Comparison of ENCODE assay signal across 8 cellular contexts in genomic region chr14:70809238-70810214, GRCh38. TPM values are rescaled to one million over a fixed set of nuclear protein-coding genes. Genes with fewer than 3 reads are reported as not detected.
DNase-seq lines count a peak whose midpoint lies in the region; ATAC-seq, FAIRE-seq and TF ChIP-seq lines count a peak whose summit lies in the region.

TSS of gene MAP3K9 (minus strand) at chr14:70809513. CDS start at chr14:70809171, 342 bp downstream.

- DNase-seq in CD4-positive, alpha-beta memory T cell, result peak; percentile 79 to 91 (median 82)
- peak; percentile 99 for DNase-seq in HK-2 (ENCODE audit: unreplicated experiment)
- DNase-seq in NCI-H82 treated with DMSO at 0.1 percent for 48 hours (lab: John Stamatoyannopoulos, UW; ENCODE audit: unreplicated experiment), result peak; percentile 92
- DNase-seq in activated CD8-positive, alpha-beta memory T cell treated with anti-CD3 and anti-CD28 coated beads for 24 hours, result peak; percentile 95
- peak; percentile 96 to 98 for DNase-seq in H1 (ENCODE audit: low read depth in 1 of 2, low spot score in 2 of 2)
- peak; percentile 84 for DNase-seq in midbrain (lab: John Stamatoyannopoulos, UW)
- DNase-seq in stimulated activated CD8-positive, alpha-beta memory T cell treated with anti-CD3 and anti-CD28 coated beads, Interleukin-15, amount 100 ng/mL, for 48 hours (ENCODE audit: low read depth in 2 of 2), result peak; percentile 93 to 94

- ATAC-seq in GM19455 (IDR thresholded peaks at IDR 0.05; ENCODE audit: unreplicated experiment), result peak; percentile 89

- no peaks in the 10 kb centered on the region for H3K9me3 ChIP-seq in CD4-positive, alpha-beta memory T cell (ENCODE audit: control insufficient read depth in 1 of 2, low read length in 2 of 2)
- H3K9me3 ChIP-seq in H1 (ENCODE audit: insufficient read depth in 2 of 2, low read depth in 1 of 2, low read length in 1 of 2), result no peaks in the 10 kb centered on the region

- no peaks in the 10 kb centered on the region for H3K9me3 Mint-ChIP-seq in CD4-positive, alpha-beta memory T cell

- H3K27me3 Mint-ChIP-seq in CD4-positive, alpha-beta memory T cell, result no peaks in the 10 kb centered on the region

- H3K4me3 ChIP-seq in CD4-positive, alpha-beta memory T cell (ENCODE audit: low read length in 2 of 2), result peak within 1 kb of the TSS; percentile 57 to 75
- H3K4me3 ChIP-seq in H1 (ENCODE audit: extremely low read depth in 1 of 4, insufficient read depth in 2 of 4, low read depth in 3 of 4, low read length in 4 of 4), result peak within 1 kb of the TSS; percentile 73 to 92 (median 81)

- H3K36me3 Mint-ChIP-seq in CD4-positive, alpha-beta memory T cell, result peaks cover 0 to 5% of the 10 kb centered on the region in 2 donors

- H3K4me1 Mint-ChIP-seq in CD4-positive, alpha-beta memory T cell, result peaks cover 8 to 22% (median 12%) of the 10 kb centered on the region in 4 donors

- no peak for TF ChIP-seq CTCF in H1 (IDR thresholded peaks at IDR 0.05; ENCODE audit: control extremely low read depth in 1 of 3, insufficient read depth in 1 of 3, low read depth in 1 of 3, low read length in 3 of 3)

- TF ChIP-seq POLR2A in H1 (IDR thresholded peaks at IDR 0.05; ENCODE audit: control extremely low read depth in 1 of 2, low read depth in 2 of 2, low read length in 2 of 2), result peak; percentile 52 to 87

- peaks cover 17% of the 10 kb centered on the region for H3K4me1 ChIP-seq in CD4-positive, alpha-beta memory T cell (ENCODE audit: insufficient read depth, low read length)
- H3K4me1 ChIP-seq in H1 (replicated peaks in 1 of 4; ENCODE audit: control insufficient read depth in 3 of 4, insufficient read depth in 4 of 4, low read length in 3 of 4), result peaks cover 0 to 3% (median 2%) of the 10 kb centered on the region in 4 experiments; a peak in 4 of 7 replicates

- peak within 1 kb of the TSS; percentile 95 for H3K18ac ChIP-seq in H1 (ENCODE audit: extremely low read depth, low read length)

- H4K8ac ChIP-seq in H1 (ENCODE audit: extremely low read depth, insufficient read depth, low read length), result peak within 1 kb of the TSS; percentile 76

- intact Hi-C loops in CD4-positive, alpha-beta memory T cell (cut with micrococcal nuclease), result loop anchor here (1.0 to 10.0 kb wide), 4 partner anchors 8 to 515 kb away; partner anchors contain the start of genes MED6, SIPA1L1 and TTC9

- H2BK12ac ChIP-seq in H1 (ENCODE audit: low read depth, low read length), result no peak within 1 kb of the TSS

- 1% methylated on average over 41 of the region's 88 CpGs; no CpG with 5 or more reads in 1 of the 2 experiments for WGBS in H1 (ENCODE audit: extremely low coverage in 1 of 2, insufficient coverage in 1 of 2, insufficient read length in 1 of 2, insufficient replicate concordance in 2 of 2, low coverage in 1 of 2, low lambda C conversion rate in 2 of 2, missing lambda C conversion rate in 1 of 2), 2 experiments

- peaks cover 2 to 6% of the 10 kb centered on the region in 2 experiments for H4K20me1 ChIP-seq in H1 (replicated peaks in 1 of 2; ENCODE audit: control insufficient read depth in 1 of 2, insufficient read depth in 2 of 2, low read length in 2 of 2)

- H3K4me3 Mint-ChIP-seq in CD4-positive, alpha-beta memory T cell, result peak within 1 kb of the TSS; percentile 82 to 94 (median 89)

- H3K23ac ChIP-seq in H1 (ENCODE audit: insufficient read length), result no peak within 1 kb of the TSS

- H3K79me1 ChIP-seq in H1 (ENCODE audit: low read depth, low read length), result peaks cover 3% of the 10 kb centered on the region; the same call in 1 of the 2 replicates

- H3K27ac Mint-ChIP-seq in CD4-positive, alpha-beta memory T cell, result peak within 1 kb of the TSS; percentile 77 to 91 (median 83)

- H3K36me3 ChIP-seq in CD4-positive, alpha-beta memory T cell (ENCODE audit: insufficient read depth, low read length), result no peaks in the 10 kb centered on the region
- H3K36me3 ChIP-seq in H1 (ENCODE audit: control insufficient read depth in 2 of 4, insufficient read depth in 4 of 4, low read length in 3 of 4), result no peaks in the 10 kb centered on the region

- no peak within 1 kb of the TSS for H3K4ac ChIP-seq in H1 (replicated peaks; ENCODE audit: insufficient read length, low read depth, low read length)

- peak within 1 kb of the TSS; percentile 60 for H3K27ac ChIP-seq in CD4-positive, alpha-beta memory T cell (ENCODE audit: low read depth, low read length)
- peak within 1 kb of the TSS; percentile 40 for H3K27ac ChIP-seq in H1 (ENCODE audit: low read depth, low read length)

- H2BK15ac ChIP-seq in H1 (ENCODE audit: low read length), result no peak within 1 kb of the TSS

- TF ChIP-seq EP300 in H1 (IDR thresholded peaks at IDR 0.05; ENCODE audit: borderline replicate concordance in 1 of 2, low read depth in 2 of 2, low read length in 2 of 2), result peak in 1 of 2 experiments; percentile 21; a peak in 1 of 3 replicates

- H3K79me2 ChIP-seq in H1 (ENCODE audit: control insufficient read depth in 1 of 2, insufficient read depth in 2 of 2, low read length in 2 of 2), result peaks cover 0 to 60% of the 10 kb centered on the region in 2 experiments; a peak in 3 of 4 replicates

- peak within 1 kb of the TSS; percentile 58; the same call in 1 of the 2 replicates for H2BK5ac ChIP-seq in H1 (ENCODE audit: low read depth, low read length)

- H3K23me2 ChIP-seq in H1 (ENCODE audit: low read depth, low read length), result peaks cover 9% of the 10 kb centered on the region

- peak within 1 kb of the TSS; percentile 90 to 93 for H3K4me2 ChIP-seq in H1 (ENCODE audit: insufficient read depth in 1 of 2, low read depth in 2 of 2, low read length in 2 of 2)

- H4K5ac ChIP-seq in H1 (ENCODE audit: insufficient read length, low read depth, low read length), result no peak within 1 kb of the TSS

- POLR2A ChIA-PET in CD4-positive, alpha-beta memory T cell (lab: Charles Lee; ENCODE audit: partially characterized antibody), result interaction anchor here (0.7 to 3.1 kb wide), 26 partner anchors 9 to 1043 kb away, joined by 3 to 23 read pairs (median 4); partner anchors contain the start of genes COX16, PCNX1, SRSF5 and TTC9
- POLR2A ChIA-PET in H1 (lab: Charles Lee; ENCODE audit: partially characterized antibody), result interaction anchor here (0.7 to 3.6 kb wide), 17 partner anchors 11 to 511 kb away, joined by 3 to 57 read pairs (median 3); partner anchors contain the start of genes COX16 and SIPA1L1

- peak within 1 kb of the TSS; percentile 64 for H2AFZ ChIP-seq in H1 (ENCODE audit: low read length)

- no peak within 1 kb of the TSS for H4K91ac ChIP-seq in H1 (replicated peaks; ENCODE audit: insufficient read length, low read length)

- CTCF ChIA-PET in CD4-positive, alpha-beta memory T cell (lab: Charles Lee; ENCODE audit: partially characterized antibody), result interaction anchor here (0.6 to 2.7 kb wide), 12 partner anchors 9 to 190 kb away, joined by 3 to 20 read pairs (median 3); partner anchors contain the start of genes PCNX1 and TTC9
- CTCF ChIA-PET in H1 (lab: Charles Lee; ENCODE audit: partially characterized antibody), result interaction anchor here (0.6 to 3.6 kb wide), 10 partner anchors 8 to 188 kb away, joined by 3 to 18 read pairs (median 4); no protein-coding TSS in a partner anchor

- H2BK120ac ChIP-seq in H1 (replicated peaks; ENCODE audit: low read depth, low read length), result no peak within 1 kb of the TSS

- H2AK5ac ChIP-seq in H1 (ENCODE audit: low read depth, low read length), result no peak within 1 kb of the TSS

- no peak for TF ChIP-seq RAD21 in H1 (IDR thresholded peaks at IDR 0.05 in 1 of 2, conservative IDR thresholded peaks at IDR 0.05 in 1 of 2; ENCODE audit: low read depth in 2 of 2, low read length in 2 of 2)

- H2BK20ac ChIP-seq in H1 (ENCODE audit: low read length), result 0 out of 2 replicates have a peak within 1 kb of the TSS, but pooled peaks have one; percentile 62

- no peak within 1 kb of the TSS for H3K14ac ChIP-seq in H1 (ENCODE audit: insufficient read length)

- H3K9ac ChIP-seq in H1 (replicated peaks in 1 of 4; ENCODE audit: extremely low read depth in 1 of 4, low read depth in 3 of 4, low read length in 3 of 4), result peak within 1 kb of the TSS; percentile 58 to 83 (median 70)

- H3K27me3 ChIP-seq in CD4-positive, alpha-beta memory T cell (ENCODE audit: insufficient read depth, low read length), result no peaks in the 10 kb centered on the region
- no peaks in the 10 kb centered on the region for H3K27me3 ChIP-seq in H1 (replicated peaks in 1 of 4; ENCODE audit: control insufficient read depth in 3 of 4, extremely low read depth in 1 of 4, insufficient read depth in 3 of 4, low read length in 3 of 4)

- FAIRE-seq in H1 (lab: Jason Lieb, UNC), result peak; percentile 63

- no peak within 1 kb of the TSS for H3K56ac ChIP-seq in H1 (replicated peaks; ENCODE audit: insufficient read length, low read depth, low read length)

TF ChIP-seq in H1, 55 proteins besides CTCF, POLR2A, EP300 and RAD21 (continues in another document):
- TF ChIP-seq TEAD4 (IDR thresholded peaks at IDR 0.05; ENCODE audit: low read depth, low read length) (no peak), FOSL1 (IDR thresholded peaks at IDR 0.05; ENCODE audit: insufficient read depth, low read depth, low read length) (no peak), SP4 (IDR thresholded peaks at IDR 0.05; ENCODE audit: low read length) (0 out of 2 replicates have a peak, but pooled peaks have one; percentile 49), YY1 (IDR thresholded peaks at IDR 0.05; ENCODE audit: low read depth, low read length) (no peak), CHD2 (IDR thresholded peaks at IDR 0.05; ENCODE audit: low read length) (peak; percentile 53), RBBP5 (IDR thresholded peaks at IDR 0.05; ENCODE audit: borderline replicate concordance, low read depth, low read length) (peak; percentile 75; the same call in 1 of the 2 replicates), RXRA (IDR thresholded peaks at IDR 0.05; ENCODE audit: insufficient read depth, low read depth, low read length) (no peak), JUN (IDR thresholded peaks at IDR 0.05; ENCODE audit: low read depth, low read length) (no peak), EZH2 (IDR thresholded peaks at IDR 0.05; ENCODE audit: low read depth, low read length, severe bottlenecking) (no peak)

RNA-seq across cellular contexts. Expression of gene MAP3K9, which starts in this region (rescaled TPM):
- 1 to 10 TPM; 5.8 to 6.4 TPM for total RNA-seq in CD4-positive, alpha-beta memory T cell
- 1 to 10 TPM in 1 of 2 donors, under 1 TPM in 1; 0.47 to 1.3 TPM for polyA plus RNA-seq in CD4-positive, alpha-beta memory T cell
- total RNA-seq in H1 (2021; fragmentation: NEBNext Ultra II Directional; extraction: Animal tissue kit (Norgen Biotek cat#: 25700)), result 23.7 and 24.7 TPM in 2 replicates
- polyA plus RNA-seq in H1 (2011; rRNA removed), result 9.7 and 9.8 TPM in 2 replicates
- polyA plus RNA-seq in H1 (2011; cell fraction: cytosol; rRNA removed), result 8.2 TPM
- 13.6 TPM for polyA plus RNA-seq in H1 (2011; cell fraction: nucleus; rRNA removed)
- polyA plus RNA-seq in H1 (2012, experiment 1 of 2), result 8.7 to 11.5 TPM (median 10.7 TPM) in 4 replicates
- 4.5 TPM for polyA plus RNA-seq in H1 (2012, experiment 2 of 2)
- 7.5 TPM for polyA plus RNA-seq in H1 (2013, experiment 1 of 2)
- 7.0 TPM for polyA plus RNA-seq in H1 (2013, experiment 2 of 2)
- polyA minus RNA-seq in H1 (2011; rRNA and poly(A)+ RNA removed), result 26.2 and 26.8 TPM in 2 replicates
- 13.5 TPM for polyA minus RNA-seq in H1 (2011; cell fraction: cytosol; rRNA and poly(A)+ RNA removed)
- 16.0 TPM for polyA minus RNA-seq in H1 (2011; cell fraction: nucleus; rRNA and poly(A)+ RNA removed)

Comparison
In these comparisons a context has a peak if more than half of its experiments do, and no peak if none do; other contexts are left out.
1. Peak in every context shown above with its lines: DNase-seq, ATAC-seq, H3K4me3 ChIP-seq and H3K27ac ChIP-seq.